10 cellular contexts compared by ENCODE assay signal in genomic region chr13:40389081-40389641, GRCh38.
DNase-seq lines count a peak whose midpoint lies in the region; ATAC-seq and TF ChIP-seq lines count a peak whose summit lies in the region.
"Had no signal": no experiment of that assay in that cellular context is flagged by ENCODE, and none has a peak within 500 bp of the region (broad histone marks: within the 10 kb centered on the region; RNA-seq: fewer than 3 reads in every experiment).

No MANE protein-coding gene starts in this region.

- H3K4me3 Mint-ChIP-seq in activated T-cell treated with anti-CD3 and anti-CD28 coated beads, Interleukin-2, amount 50 U/mL, for 24 hours: peak overlapping the region; percentile 71

- H3K27ac Mint-ChIP-seq in activated T-cell treated with anti-CD3 and anti-CD28 coated beads, Interleukin-2, amount 50 U/mL, for 24 hours: peak overlapping the region; percentile 93

- ATAC-seq in GM19452 (IDR thresholded peaks at IDR 0.05; ENCODE audit: unreplicated experiment) (peak; percentile 57), HG03175 (IDR thresholded peaks at IDR 0.05; ENCODE audit: unreplicated experiment) (peak; percentile 68), sciatic nerve (peak; percentile 20)

- intact Hi-C loops in sciatic nerve (cut with DNase I): no loop called here
- intact Hi-C loops in ascending aorta (cut with DNase I): no loop called here

- H3K27me3 Mint-ChIP-seq in activated T-cell treated with anti-CD3 and anti-CD28 coated beads, Interleukin-2, amount 50 U/mL, for 24 hours: no peaks in the 10 kb centered on the region

- H3K27me3 ChIP-seq in ascending aorta: no peaks in the 10 kb centered on the region
- H3K27me3 ChIP-seq: heart left ventricle, thyroid gland had no signal

- no peaks in the 10 kb centered on the region for H3K9me3 ChIP-seq in ascending aorta
- H3K9me3 ChIP-seq: heart left ventricle, thyroid gland had no signal

- TF ChIP-seq CTCF in ascending aorta (IDR thresholded peaks at IDR 0.05): no peak

- H3K4me3 ChIP-seq in ascending aorta: no peak overlapping the region
- H3K4me3 ChIP-seq: thyroid gland had no signal

- H3K9me3 Mint-ChIP-seq in activated T-cell treated with anti-CD3 and anti-CD28 coated beads, Interleukin-2, amount 50 U/mL, for 24 hours: peaks cover 6% of the 10 kb centered on the region

- H3K27ac ChIP-seq in ascending aorta: no peak overlapping the region
- H3K27ac ChIP-seq: thyroid gland had no signal

- DNase-seq in activated T-cell treated with anti-CD3 and anti-CD28 coated beads, Interleukin-2, amount 50 U/mL, for 24 hours: peak; percentile 72
- no peak for DNase-seq in sciatic nerve (ENCODE audit: low spot score)
- no peak for DNase-seq in iPS-NIHi11 (ENCODE audit: low spot score)
- no peak for DNase-seq in ascending aorta (ENCODE audit: low spot score in 2 of 2)
- no peak for DNase-seq in kidney glomerular epithelial cell (lab: John Stamatoyannopoulos, UW)
- DNase-seq in NCI-H2196 (lab: John Stamatoyannopoulos, UW; ENCODE audit: unreplicated experiment): no peak

- H3K4me1 ChIP-seq in ascending aorta: no peaks in the 10 kb centered on the region

- no peaks in the 10 kb centered on the region for H3K36me3 ChIP-seq in ascending aorta
- H3K36me3 ChIP-seq: heart left ventricle, thyroid gland had no signal

- peaks cover 5% of the 10 kb centered on the region for H3K36me3 Mint-ChIP-seq in activated T-cell treated with anti-CD3 and anti-CD28 coated beads, Interleukin-2, amount 50 U/mL, for 24 hours (ENCODE audit: low read depth)

- H3K4me1 Mint-ChIP-seq in activated T-cell treated with anti-CD3 and anti-CD28 coated beads, Interleukin-2, amount 50 U/mL, for 24 hours (ENCODE audit: low read depth): peaks cover 59% of the 10 kb centered on the region
